In genomic region chr2:60526623-60527022, GRCh38 we compare ENCODE assay signal across 19 cellular contexts. TPM values are rescaled to one million over a fixed set of nuclear protein-coding genes. Genes with fewer than 3 reads are reported as not detected.
DNase-seq lines count a peak whose midpoint lies in the region; ATAC-seq, FAIRE-seq and TF ChIP-seq lines count a peak whose summit lies in the region.
"Had no signal": no experiment of that assay in that cellular context is flagged by ENCODE, and none has a peak within 500 bp of the region (broad histone marks: within the 10 kb centered on the region; RNA-seq: fewer than 3 reads in every experiment).

No MANE protein-coding gene starts in this region.

- intact Hi-C loops in HepG2 (cut with micrococcal nuclease; ENCODE audit: unreplicated experiment), result no loop called here

- H3K9me3 ChIP-seq in HepG2 (ENCODE audit: low read length), result no peaks in the 10 kb centered on the region
- H3K9me3 ChIP-seq: SJSA1 had no signal

- TF ChIP-seq POLR2A in HepG2 (IDR thresholded peaks at IDR 0.05; ENCODE audit: insufficient read depth in 1 of 2, low read depth in 2 of 2, low read length in 2 of 2), result no peak

- 44% methylated on average over 9 of the region's 9 CpGs for WGBS in HepG2 (ENCODE audit: low lambda C conversion rate)

- DNase-seq in NCI-H82 (lab: John Stamatoyannopoulos, UW) (peak; percentile 25), NCI-H82 treated with DMSO at 0.1 percent for 48 hours (lab: John Stamatoyannopoulos, UW; ENCODE audit: unreplicated experiment) (no peak), NOMO-1 treated with dmso at 0.1 percent for 144 hours (lab: John Stamatoyannopoulos, UW; ENCODE audit: unreplicated experiment) (peak; percentile 51), HepG2 (ENCODE audit: low spot score) (no peak), substantia nigra (lab: John Stamatoyannopoulos, UW) (no peak)
- DNase-seq: C1 segment of cervical spinal cord, COR-L47, DMS53, KG1, NCI-H1930, NCI-H2171, NCI-H446 treated with DMSO at 0.1 percent for 48 hours had no signal

- H2AFZ ChIP-seq in HepG2 (ENCODE audit: low read length), result no peak overlapping the region

- no peak overlapping the region for H3K27ac ChIP-seq in HepG2 (ENCODE audit: extremely low read length, insufficient read depth, low read length)
- H3K27ac ChIP-seq in substantia nigra (ENCODE audit: low read depth, low read length, poor library complexity, severe bottlenecking), result no peak overlapping the region
- H3K27ac ChIP-seq: 22Rv1, HL-60, SJSA1 had no signal

- no peaks in the 10 kb centered on the region; the same call in 1 of the 2 replicates for H4K20me1 ChIP-seq in HepG2 (ENCODE audit: insufficient read depth, low read length)

- peak; percentile 56 for ATAC-seq in esophagus mucosa
- ATAC-seq in HG03520 (IDR thresholded peaks at IDR 0.05; ENCODE audit: unreplicated experiment), result no peak
- ATAC-seq in GM21390 (IDR thresholded peaks at IDR 0.05; ENCODE audit: unreplicated experiment), result no peak
- ATAC-seq in HepG2, result no peak
- ATAC-seq: HCT116 had no signal

- no peak overlapping the region for H3K9ac ChIP-seq in HepG2 (ENCODE audit: insufficient read depth, low read depth, low read length)

- FAIRE-seq in HepG2 (lab: Jason Lieb, UNC), result no peak

- H3K4me2 ChIP-seq in HepG2 (ENCODE audit: low read depth, low read length), result no peak overlapping the region

- peaks cover 16% of the 10 kb centered on the region for H3K4me1 ChIP-seq in HepG2 (ENCODE audit: insufficient read depth, low read length)
- H3K4me1 ChIP-seq: SJSA1 had no signal

- no peak for TF ChIP-seq CTCF in HepG2 (CRISPR knock-in tag; IDR thresholded peaks at IDR 0.05)

- TF ChIP-seq RAD21 in HepG2 (CRISPR knock-in tag; IDR thresholded peaks at IDR 0.05), result no peak

- no peak for TF ChIP-seq EP300 in HepG2 (IDR thresholded peaks at IDR 0.05; ENCODE audit: low read depth in 2 of 2, low read length in 2 of 2)
- TF ChIP-seq EP300 in HepG2 (CRISPR knock-in tag; IDR thresholded peaks at IDR 0.05; ENCODE audit: borderline replicate concordance), result no peak

- in situ Hi-C loops in HepG2 (cut with HindIII; ENCODE audit: extremely low pct_ligation_motif_present, low pct_unique_long_range_greater_than_20kb), result no loop called here

- no TSS peak for BruUV-seq in HepG2 (replicated peaks; lab: Mats Ljungman, UMichigan)

- CTCF ChIA-PET in HepG2 (lab: Yijun Ruan, JAX; ENCODE audit: low intra/inter-chr PET ratio, low total read pairs), result no interaction called here

- H3K27me3 ChIP-seq in HepG2 (ENCODE audit: control insufficient read depth in 1 of 2, insufficient read depth in 2 of 2, low read length in 2 of 2), result peaks cover 0 to 41% of the 10 kb centered on the region in 2 experiments; a peak in 3 of 5 replicates

- POLR2A ChIA-PET in HepG2 (lab: Yijun Ruan, JAX), result no interaction called here

- H3K36me3 ChIP-seq in HepG2 (replicated peaks in 1 of 2; ENCODE audit: control insufficient read depth in 1 of 2, insufficient read depth in 2 of 2, low read length in 2 of 2), result no peaks in the 10 kb centered on the region
- H3K36me3 ChIP-seq: SJSA1 had no signal

- no peak overlapping the region for H3K4me3 ChIP-seq in HepG2 (replicated peaks in 1 of 3; ENCODE audit: insufficient read depth in 1 of 3, low read depth in 2 of 3, low read length in 3 of 3)
- H3K4me3 ChIP-seq: SJSA1 had no signal

- H3K79me2 ChIP-seq in HepG2 (ENCODE audit: insufficient read depth, low read length), result no peaks in the 10 kb centered on the region

TF ChIP-seq in HepG2, 621 proteins besides CTCF, POLR2A, EP300 and RAD21:
- no peak for TF ChIP-seq ZNF232 (CRISPR knock-in tag; IDR thresholded peaks at IDR 0.05; ENCODE audit: borderline replicate concordance)
- TF ChIP-seq TMF1 (CRISPR knock-in tag; IDR thresholded peaks at IDR 0.05; ENCODE audit: low read depth), result no peak
- no peak for TF ChIP-seq HNRNPK (IDR thresholded peaks at IDR 0.05; ENCODE audit: low read depth, low read length, poor library complexity, severe bottlenecking)
- TF ChIP-seq ATF5 (CRISPR knock-in tag; IDR thresholded peaks at IDR 0.05; ENCODE audit: low read depth), result no peak
- TF ChIP-seq ZNF468 (CRISPR knock-in tag; IDR thresholded peaks at IDR 0.05), result no peak
- TF ChIP-seq PTBP1 (IDR thresholded peaks at IDR 0.05; ENCODE audit: low read depth, low read length, poor library complexity, severe bottlenecking), result no peak
- no peak for TF ChIP-seq NCOA2 (CRISPR knock-in tag; IDR thresholded peaks at IDR 0.05)
- TF ChIP-seq POGZ (CRISPR knock-in tag; IDR thresholded peaks at IDR 0.05), result no peak
- TF ChIP-seq PBX3 (CRISPR knock-in tag; IDR thresholded peaks at IDR 0.05; ENCODE audit: borderline replicate concordance), result no peak
- no peak for TF ChIP-seq MBD4 (IDR thresholded peaks at IDR 0.05; ENCODE audit: borderline replicate concordance, low read length)
- TF ChIP-seq BHLHE40 (IDR thresholded peaks at IDR 0.05; ENCODE audit: low read length), result no peak
- no peak for TF ChIP-seq ZNF207 (IDR thresholded peaks at IDR 0.05; ENCODE audit: borderline replicate concordance)
- no peak for TF ChIP-seq ZBTB7B (CRISPR knock-in tag; IDR thresholded peaks at IDR 0.05)
- TF ChIP-seq ZNF589 (CRISPR knock-in tag; conservative IDR thresholded peaks at IDR 0.05), result no peak
- TF ChIP-seq ZFP36L1 (CRISPR knock-in tag; IDR thresholded peaks at IDR 0.05), result no peak
- TF ChIP-seq FOXK1 (CRISPR knock-in tag; IDR thresholded peaks at IDR 0.05; ENCODE audit: borderline replicate concordance, low read depth), result no peak
- TF ChIP-seq MNT (IDR thresholded peaks at IDR 0.05), result no peak
- no peak for TF ChIP-seq ZNF331 (CRISPR knock-in tag; IDR thresholded peaks at IDR 0.05)

RNA-seq across cellular contexts. Expression of gene BCL11A, which starts 26.8 kb away (rescaled TPM):
- total RNA-seq in esophagus mucosa (43.0 TPM), HepG2 (2016; rRNA removed; fragmentation: Illumina TruSeq; extraction: Trizol) (not detected in 2 replicates)
- not detected in 2 replicates for total RNA-seq in HepG2 (2016; cell fraction: cytosol; rRNA removed; fragmentation: Illumina TruSeq; extraction: Trizol; ENCODE audit: low read depth)
- total RNA-seq in HepG2 (2016; cell fraction: insoluble cytoplasmic fraction; rRNA removed; fragmentation: Illumina TruSeq; extraction: Trizol), result not detected in 2 replicates
- total RNA-seq in HepG2 (2016; cell fraction: membrane; rRNA removed; fragmentation: Illumina TruSeq; extraction: Trizol), result not detected in 2 replicates
- total RNA-seq in HepG2 (2016; cell fraction: nucleus; rRNA removed; fragmentation: Illumina TruSeq; extraction: Trizol), result not detected in 2 replicates
- not detected in 2 replicates for polyA plus RNA-seq in HepG2 (2011; rRNA removed)
- not detected in 2 replicates for polyA plus RNA-seq in HepG2 (2011; cell fraction: cytosol; rRNA removed)
- 0.05 TPM in 1 of 2 replicates, not detected in the other for polyA plus RNA-seq in HepG2 (2011; cell fraction: nucleus; rRNA removed)
- polyA plus RNA-seq in HepG2 (2012), result not detected in 2 replicates
- not detected in 2 replicates for polyA plus RNA-seq in HepG2 (2016; cell fraction: cytosol; fragmentation: Illumina TruSeq; extraction: Trizol; ENCODE audit: low read depth)
- not detected in 2 replicates for polyA plus RNA-seq in HepG2 (2016; cell fraction: insoluble cytoplasmic fraction; fragmentation: Illumina TruSeq; extraction: Trizol; ENCODE audit: low read depth)
- not detected in 2 replicates for polyA plus RNA-seq in HepG2 (2016; cell fraction: membrane; fragmentation: Illumina TruSeq; extraction: Trizol; ENCODE audit: low read depth)
- not detected in 2 replicates for polyA plus RNA-seq in HepG2 (2016; cell fraction: nucleus; fragmentation: Illumina TruSeq; extraction: Trizol; ENCODE audit: insufficient read depth, low read depth)
- 0.07 TPM in 1 of 2 replicates, not detected in the other for polyA minus RNA-seq in HepG2 (2011; rRNA and poly(A)+ RNA removed; ENCODE audit: low replicate concordance)
- not detected in 2 replicates for polyA minus RNA-seq in HepG2 (2011; cell fraction: cytosol; rRNA and poly(A)+ RNA removed)
- polyA minus RNA-seq in HepG2 (2011; cell fraction: nucleus; rRNA and poly(A)+ RNA removed), result not detected in 2 replicates

Comparison
In these comparisons a context has a peak if more than half of its experiments do, and no peak if none do; other contexts are left out.
1. DNase-seq: peak in NCI-H82 (single experiment) and NOMO-1 treated with dmso at 0.1 percent for 144 hours (single experiment); none in NCI-H82 treated with DMSO at 0.1 percent for 48 hours (single experiment), HepG2 (single experiment) and substantia nigra (0 of 49).
2. RNA of gene BCL11A, which starts 26.8 kb away (total RNA-seq): 43.0 TPM in esophagus mucosa (single experiment); not detected in HepG2; every median in the first group is over 10 times any median in the second.